ENCODE assay signal across 18 cellular contexts in genomic region chr16:46982335-46982734, GRCh38. TPM values are rescaled to one million over a fixed set of nuclear protein-coding genes. Genes with fewer than 3 reads are reported as not detected.
A peak's percentile ranks its signal among the peaks of the same experiment; 100 is the strongest.
DNase-seq lines count a peak whose midpoint lies in the region; ATAC-seq and TF ChIP-seq lines count a peak whose summit lies in the region.
"Had no signal": no experiment of that assay in that cellular context is flagged by ENCODE, and none has a peak within 500 bp of the region (broad histone marks: within the 10 kb centered on the region; RNA-seq: fewer than 3 reads in every experiment).

No MANE protein-coding gene starts in this region.

- no peak for TF ChIP-seq CTCF in GM13976 (IDR thresholded peaks at IDR 0.05; ENCODE audit: borderline replicate concordance, control extremely low read depth, extremely low read depth, insufficient read depth, missing control alignments)
- TF ChIP-seq CTCF in progenitor cell of endocrine pancreas (IDR thresholded peaks at IDR 0.05; ENCODE audit: unreplicated experiment) = no peak

- DNase-seq in GM13976 (ENCODE audit: low spot score) (peak; percentile 61), progenitor cell of endocrine pancreas (ENCODE audit: low spot score, unreplicated experiment) (no peak), HT-29 (ENCODE audit: low spot score) (no peak), NCI-H510A (lab: John Stamatoyannopoulos, UW) (no peak)
- no peak for DNase-seq in activated CD8-positive, alpha-beta memory T cell treated with anti-CD3 and anti-CD28 coated beads, Interleukin-2, amount 50 U/mL, for 4 hours
- DNase-seq: DMS153, GM23248, KG1, NCI-H1048, NCI-H146, NCI-H2081, NCI-H510A treated with DMSO at 0.1 percent for 48 hours, NCI-H82, Right ventricle myocardium superior, T-helper 9 cell had no signal

- H3K9me3 Mint-ChIP-seq in progenitor cell of endocrine pancreas (ENCODE audit: low read depth) = no peaks in the 10 kb centered on the region

- H3K4me3 Mint-ChIP-seq in progenitor cell of endocrine pancreas (ENCODE audit: low read depth) = no peak overlapping the region

- in situ Hi-C loops in GM13976 (cut with MboI; ENCODE audit: low sequenced_read_pairs, unreplicated experiment) = no loop called here

- H3K27me3 Mint-ChIP-seq in progenitor cell of endocrine pancreas = no peaks in the 10 kb centered on the region

- H3K27ac Mint-ChIP-seq in progenitor cell of endocrine pancreas = peak overlapping the region; percentile 16

- no peaks in the 10 kb centered on the region for H3K4me1 Mint-ChIP-seq in progenitor cell of endocrine pancreas (ENCODE audit: low read depth)

- ATAC-seq in GM21360 (IDR thresholded peaks at IDR 0.05; ENCODE audit: unreplicated experiment) (peak; percentile 54), HG02884 (IDR thresholded peaks at IDR 0.05; ENCODE audit: unreplicated experiment) (peak; percentile 66)
- ATAC-seq: HCT116 had no signal

- H3K36me3 Mint-ChIP-seq in progenitor cell of endocrine pancreas (ENCODE audit: insufficient read depth) = no peaks in the 10 kb centered on the region

RNA-seq across cellular contexts. Expression of gene DNAJA2, which starts 8.9 kb away (rescaled TPM):
- 62.8 and 63.7 TPM in 2 replicates for total RNA-seq in progenitor cell of endocrine pancreas
- 35.4 and 36.5 TPM in 2 replicates for total RNA-seq in HT-29 (2014; rRNA removed; shearing (Covaris generic))
